ENCODE assay signal across 29 cellular contexts in the genomic region with DNA sequence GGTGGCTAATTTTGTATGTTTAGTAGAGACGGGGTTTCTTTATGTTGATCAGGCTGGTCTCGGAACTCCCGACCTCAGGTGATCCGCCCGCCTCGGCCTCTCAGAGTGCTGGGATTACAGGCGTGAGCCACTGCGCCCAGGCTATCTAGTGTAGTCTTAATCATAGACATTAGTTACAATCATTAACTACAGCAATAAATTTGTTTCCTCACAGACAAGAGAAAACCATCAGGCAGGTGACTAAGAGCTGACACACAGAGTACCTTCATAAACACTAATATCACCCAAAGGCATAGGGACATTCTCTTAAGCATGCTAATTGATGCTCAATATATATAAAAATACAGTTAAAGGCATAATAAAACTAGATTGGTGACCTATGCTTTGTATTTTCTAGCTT. TPM values are rescaled to one million over a fixed set of nuclear protein-coding genes. Genes with fewer than 3 reads are reported as not detected.
"Had no signal": no experiment of that assay in that cellular context is flagged by ENCODE, and none has a peak within 500 bp of the region (broad histone marks: within the 10 kb centered on the region; RNA-seq: fewer than 3 reads in every experiment).

No MANE protein-coding gene starts in this region.

- ATAC-seq: effector memory CD8-positive, alpha-beta T cell; heart right ventricle; left cardiac atrium; left ventricle myocardium superior; sciatic nerve; stimulated activated naive B cell treated with anti-CD40 and anti-IgM and Interleukin-4, amounts not matched to agents 10 μg/mL and 1 μg/mL and 100 μg/mL, for 72 hours had no signal

- H3K36me3 ChIP-seq: cardiac muscle cell, colonic mucosa, neutrophil, thyroid gland, vagina had no signal

- H3K4me3 ChIP-seq: cardiac muscle cell, colonic mucosa, dorsolateral prefrontal cortex, heart right ventricle, skin epidermis, stomach, thyroid gland, upper lobe of left lung, vagina had no signal

- H3K27me3 ChIP-seq: cardiac muscle cell, colonic mucosa, dorsolateral prefrontal cortex, heart right ventricle, neutrophil, stomach, thyroid gland, upper lobe of left lung, vagina had no signal

- H3K4me1 ChIP-seq: colonic mucosa, thyroid gland, upper lobe of left lung, vagina had no signal

- H3K27ac ChIP-seq: cardiac muscle cell, colonic mucosa, dorsolateral prefrontal cortex, heart right ventricle, neutrophil, skin epidermis, stomach, thyroid gland, upper lobe of left lung, vagina, VCaP had no signal

- H3K9me3 ChIP-seq: colonic mucosa, neutrophil, stomach, thyroid gland, upper lobe of left lung, vagina had no signal

- DNase-seq: activated CD4-positive, alpha-beta T cell treated with anti-CD3 and anti-CD28 coated beads for 4 hours; activated CD4-positive, alpha-beta T cell treated with anti-CD3 and anti-CD28 coated beads, Interleukin-2, amount 50 U/mL, for 4 hours; activated CD8-positive, alpha-beta memory T cell treated with anti-CD3 and anti-CD28 coated beads for 24 hours; activated effector memory CD4-positive, alpha-beta T cell treated with Interleukin-2 at 50 U/mL for 16 hours; activated naive CD4-positive, alpha-beta T cell treated with Interleukin-2 at 50 U/mL for 16 hours; anterior cingulate cortex; cerebellar nuclear complex; colonic mucosa; dorsolateral prefrontal cortex; effector memory CD8-positive, alpha-beta T cell; foreskin fibroblast; heart right ventricle; left cardiac atrium; left ventricle myocardium superior; nephron progenitor cell; retina; stimulated activated CD4-positive, alpha-beta T cell treated with anti-CD3 and anti-CD28 coated beads, Interleukin-2, amount 100 ng/mL, for 24 hours; stimulated activated naive B cell treated with anti-CD40 and anti-IgM and Interleukin-4, amounts not matched to agents 10 μg/mL and 1 μg/mL and 100 μg/mL, for 72 hours; stomach; thyroid gland had no signal

RNA-seq across cellular contexts. Expression of gene PIH1D2, which starts 32.3 kb away (rescaled TPM):
- total RNA-seq: T-helper 1 cell treated with Interleukin-12 subunit alpha and Interleukin-12 subunit beta and Interleukin-4 antibody, amounts not matched to agents 30 ng/mL and 1 ng/mL, for 36 hours had no signal

RNA-seq across cellular contexts. Expression of gene IL18, which starts 57.8 kb away (rescaled TPM):
- total RNA-seq: lung microvascular endothelial cell had no signal
